Comparison of ENCODE assay signal across 9 cellular contexts in genomic region chr9:124261787-124262595, GRCh38. TPM values are rescaled to one million over a fixed set of nuclear protein-coding genes. Genes with fewer than 3 reads are reported as not detected.
A peak's percentile ranks its signal among the peaks of the same experiment; 100 is the strongest.
DNase-seq lines count a peak whose midpoint lies in the region; ATAC-seq and TF ChIP-seq lines count a peak whose summit lies in the region.
"Had no signal": no experiment of that assay in that cellular context is flagged by ENCODE, and none has a peak within 500 bp of the region (broad histone marks: within the 10 kb centered on the region; RNA-seq: fewer than 3 reads in every experiment).

No MANE protein-coding gene starts in this region.

- H3K27me3 Mint-ChIP-seq in chondrocyte (ENCODE audit: low read depth) = no peaks in the 10 kb centered on the region

- DNase-seq in Karpas-422 = peak; percentile 56
- no peak for DNase-seq in chondrocyte (ENCODE audit: low spot score)
- DNase-seq in tibial artery = no peak
- DNase-seq in NCI-H345 (lab: John Stamatoyannopoulos, UW) = no peak
- DNase-seq in SIG-M5 treated with dmso at 0.1 percent for 504 hours (lab: John Stamatoyannopoulos, UW; ENCODE audit: unreplicated experiment) = no peak
- no peak for DNase-seq in dedifferentiated amniotic fluid mesenchymal stem cell (ENCODE audit: extremely low spot score)

- peaks cover 74% of the 10 kb centered on the region for H3K79me2 ChIP-seq in Karpas-422 (ENCODE audit: low read length)

- H3K9me3 ChIP-seq in Karpas-422 (ENCODE audit: low read length) (no peaks in the 10 kb centered on the region), mucosa of rectum (ENCODE audit: control insufficient read depth in 2 of 2, low read length in 2 of 2) (no peaks in the 10 kb centered on the region), tibial artery (no peaks in the 10 kb centered on the region)

- H3K4me3 ChIP-seq in Karpas-422 (ENCODE audit: low read length) (peak overlapping the region; percentile 96), mucosa of rectum (ENCODE audit: low read length in 2 of 2) (peak overlapping the region in 1 of 2 donors; percentile 46), tibial artery (peak overlapping the region; percentile 7 to 28)

- no peaks in the 10 kb centered on the region for H4K20me1 ChIP-seq in Karpas-422 (ENCODE audit: insufficient read depth, low read depth, low read length)

- ATAC-seq in GM19452 (IDR thresholded peaks at IDR 0.05; ENCODE audit: unreplicated experiment) = no peak

- peak overlapping the region; percentile 99 for H3K9ac ChIP-seq in Karpas-422 (ENCODE audit: low read length)
- peak overlapping the region in 1 of 2 donors; percentile 9 for H3K9ac ChIP-seq in mucosa of rectum (ENCODE audit: low read depth in 1 of 2, low read length in 2 of 2)
- H3K9ac ChIP-seq: KMS-11 had no signal

- intact Hi-C loops in tibial artery (cut with DNase I; ENCODE audit: low total_unique reads) = no loop called here

- H3K36me3 ChIP-seq in Karpas-422 (ENCODE audit: insufficient read depth, low read length) = peaks cover 19% of the 10 kb centered on the region
- peaks cover 0 to 2% of the 10 kb centered on the region in 2 donors for H3K36me3 ChIP-seq in mucosa of rectum (ENCODE audit: control insufficient read depth in 2 of 2, insufficient read depth in 2 of 2, low read length in 2 of 2)
- H3K36me3 ChIP-seq in tibial artery = no peaks in the 10 kb centered on the region

- peaks cover 80% of the 10 kb centered on the region for H3K4me1 ChIP-seq in Karpas-422 (ENCODE audit: low read length)
- peaks cover 62 to 68% of the 10 kb centered on the region in 2 donors for H3K4me1 ChIP-seq in mucosa of rectum (ENCODE audit: control insufficient read depth in 2 of 2, insufficient read depth in 2 of 2, low read length in 2 of 2)
- H3K4me1 ChIP-seq in tibial artery = peaks cover 8 to 81% (median 71%) of the 10 kb centered on the region in 4 donors

- H3K27ac ChIP-seq in Karpas-422 (ENCODE audit: low read length) (peak overlapping the region; percentile 99), mucosa of rectum (ENCODE audit: low read depth in 2 of 2, low read length in 2 of 2) (peak overlapping the region; percentile 56 to 73), tibial artery (peak overlapping the region; percentile 91 to 92)
- H3K27ac ChIP-seq: KMS-11 had no signal

- peak overlapping the region; percentile 68 for H3K4me3 Mint-ChIP-seq in chondrocyte (ENCODE audit: unreplicated experiment)

- no peaks in the 10 kb centered on the region for H3K9me2 ChIP-seq in Karpas-422 (replicated peaks; ENCODE audit: insufficient read depth, low read length)

- H3K36me3 Mint-ChIP-seq in chondrocyte (ENCODE audit: low read depth) = peaks cover 5% of the 10 kb centered on the region

- peaks cover 86% of the 10 kb centered on the region for H3K4me1 Mint-ChIP-seq in chondrocyte (ENCODE audit: low read depth)

- TF ChIP-seq CTCF in chondrocyte (IDR thresholded peaks at IDR 0.05) (no peak), tibial artery (IDR thresholded peaks at IDR 0.05) (no peak)

- peak overlapping the region; percentile 99 for H3K4me2 ChIP-seq in Karpas-422 (ENCODE audit: low read depth, low read length, poor library complexity, severe bottlenecking)
- H3K4me2 ChIP-seq: KMS-11 had no signal

- no peaks in the 10 kb centered on the region for H3K27me3 ChIP-seq in Karpas-422 (ENCODE audit: low read length)
- H3K27me3 ChIP-seq in mucosa of rectum (ENCODE audit: control insufficient read depth in 2 of 2, insufficient read depth in 2 of 2, low read length in 2 of 2) = no peaks in the 10 kb centered on the region
- no peaks in the 10 kb centered on the region for H3K27me3 ChIP-seq in tibial artery

- no peaks in the 10 kb centered on the region for H3K9me3 Mint-ChIP-seq in chondrocyte (ENCODE audit: low read depth)

- no peak overlapping the region for H2AFZ ChIP-seq in Karpas-422 (ENCODE audit: low read length)

- peak overlapping the region; percentile 96 for H3K27ac Mint-ChIP-seq in chondrocyte (ENCODE audit: unreplicated experiment)

RNA-seq across cellular contexts. Expression of gene NEK6, which starts 4.2 kb away (rescaled TPM):
- total RNA-seq in Karpas-422 (2014; rRNA removed; shearing (Covaris generic); ENCODE audit: low replicate concordance) = 77.9 and 93.3 TPM in 2 replicates
- total RNA-seq in chondrocyte = 99.9 to 110 TPM (median 107 TPM) in 3 replicates
